19 cellular contexts compared by ENCODE assay signal in genomic region chr1:107225706-107226105, GRCh38.
DNase-seq lines count a peak whose midpoint lies in the region; ATAC-seq, FAIRE-seq and TF ChIP-seq lines count a peak whose summit lies in the region.
"Had no signal": no experiment of that assay in that cellular context is flagged by ENCODE, and none has a peak within 500 bp of the region (broad histone marks: within the 10 kb centered on the region; RNA-seq: fewer than 3 reads in every experiment).

No MANE protein-coding gene starts in this region.

- H3K27ac ChIP-seq in H1 (ENCODE audit: low read depth, low read length): no peak overlapping the region
- H3K27ac ChIP-seq: C4-2B, HL-60 had no signal

- no peak overlapping the region for H3K18ac ChIP-seq in H1 (ENCODE audit: extremely low read depth, low read length)

- H3K36me3 Mint-ChIP-seq in activated T-cell treated with anti-CD3 and anti-CD28 coated beads, Interleukin-2, amount 50 U/mL, for 4 hours (ENCODE audit: insufficient read depth): no peaks in the 10 kb centered on the region
- H3K36me3 Mint-ChIP-seq: CD4-positive, alpha-beta memory T cell had no signal

- FAIRE-seq in H1 (lab: Jason Lieb, UNC): no peak
- FAIRE-seq: A204.1, D721Med, GM19239, H54, K562 had no signal

- H3K27me3 ChIP-seq in H1 (replicated peaks in 1 of 4; ENCODE audit: control insufficient read depth in 3 of 4, extremely low read depth in 1 of 4, insufficient read depth in 3 of 4, low read length in 3 of 4): no peaks in the 10 kb centered on the region
- H3K27me3 ChIP-seq: BE2C had no signal

- H3K4me1 Mint-ChIP-seq in activated T-cell treated with anti-CD3 and anti-CD28 coated beads, Interleukin-2, amount 50 U/mL, for 4 hours (ENCODE audit: low read depth): no peaks in the 10 kb centered on the region
- H3K4me1 Mint-ChIP-seq: CD4-positive, alpha-beta memory T cell had no signal

- no peak overlapping the region for H3K9ac ChIP-seq in H1 (replicated peaks in 1 of 4; ENCODE audit: extremely low read depth in 1 of 4, low read depth in 3 of 4, low read length in 3 of 4)

- H4K5ac ChIP-seq in H1 (ENCODE audit: insufficient read length, low read depth, low read length): no peak overlapping the region

- no peaks in the 10 kb centered on the region for H4K20me1 ChIP-seq in H1 (replicated peaks in 1 of 2; ENCODE audit: control insufficient read depth in 1 of 2, insufficient read depth in 2 of 2, low read length in 2 of 2)

- H3K27me3 Mint-ChIP-seq in activated T-cell treated with anti-CD3 and anti-CD28 coated beads, Interleukin-2, amount 50 U/mL, for 4 hours (ENCODE audit: low read depth): no peaks in the 10 kb centered on the region

- H3K14ac ChIP-seq in H1 (ENCODE audit: insufficient read length): no peak overlapping the region

- H2BK120ac ChIP-seq in H1 (replicated peaks; ENCODE audit: low read depth, low read length): no peak overlapping the region

- no peak overlapping the region for H3K23ac ChIP-seq in H1 (ENCODE audit: insufficient read length)

- no peak for TF ChIP-seq EP300 in H1 (IDR thresholded peaks at IDR 0.05; ENCODE audit: borderline replicate concordance in 1 of 2, low read depth in 2 of 2, low read length in 2 of 2)

- H2BK15ac ChIP-seq in H1 (ENCODE audit: low read length): no peak overlapping the region

- H3K4me3 ChIP-seq in LNCaP clone FGC (ENCODE audit: low read depth, low read length) (no peak overlapping the region), H1 (ENCODE audit: extremely low read depth in 1 of 4, insufficient read depth in 2 of 4, low read depth in 3 of 4, low read length in 4 of 4) (no peak overlapping the region)
- H3K4me3 ChIP-seq: K562 had no signal

- H4K8ac ChIP-seq in H1 (ENCODE audit: extremely low read depth, insufficient read depth, low read length): no peak overlapping the region

- no peaks in the 10 kb centered on the region for H3K36me3 ChIP-seq in H1 (ENCODE audit: control insufficient read depth in 2 of 4, insufficient read depth in 4 of 4, low read length in 3 of 4)
- H3K36me3 ChIP-seq: BE2C had no signal

- TF ChIP-seq CTCF in LNCaP clone FGC (IDR thresholded peaks at IDR 0.05; ENCODE audit: control insufficient read depth, extremely low read depth, insufficient read depth) (no peak), H1 (IDR thresholded peaks at IDR 0.05; ENCODE audit: control extremely low read depth in 1 of 3, insufficient read depth in 1 of 3, low read depth in 1 of 3, low read length in 3 of 3) (no peak)

- no peaks in the 10 kb centered on the region for H3K23me2 ChIP-seq in H1 (ENCODE audit: low read depth, low read length)

- no peak overlapping the region for H2BK20ac ChIP-seq in H1 (ENCODE audit: low read length)

- no peak overlapping the region for H3K4ac ChIP-seq in H1 (replicated peaks; ENCODE audit: insufficient read length, low read depth, low read length)

- ATAC-seq in activated T-cell treated with anti-CD3 and anti-CD28 coated beads, Interleukin-2, amount 50 U/mL, for 4 hours: no peak
- ATAC-seq: K562 had no signal

- H3K79me2 ChIP-seq in H1 (ENCODE audit: control insufficient read depth in 1 of 2, insufficient read depth in 2 of 2, low read length in 2 of 2): no peaks in the 10 kb centered on the region; a peak in 1 of 4 replicates

- CTCF ChIA-PET in H1 (lab: Charles Lee; ENCODE audit: partially characterized antibody): interaction anchor here (2.5 kb wide), 1 partner anchor 29 kb away, joined by 13 read pairs; no protein-coding TSS in a partner anchor

- no peak overlapping the region for H2AK5ac ChIP-seq in H1 (ENCODE audit: low read depth, low read length)

- POLR2A ChIA-PET in H1 (lab: Charles Lee; ENCODE audit: partially characterized antibody): interaction anchor here (1.3 kb wide), 1 partner anchor 21 kb away, joined by 3 read pairs; no protein-coding TSS in a partner anchor

- no peak for TF ChIP-seq RAD21 in H1 (IDR thresholded peaks at IDR 0.05 in 1 of 2, conservative IDR thresholded peaks at IDR 0.05 in 1 of 2; ENCODE audit: low read depth in 2 of 2, low read length in 2 of 2)

- TF ChIP-seq POLR2A in H1 (IDR thresholded peaks at IDR 0.05; ENCODE audit: control extremely low read depth in 1 of 2, low read depth in 2 of 2, low read length in 2 of 2): no peak

- H3K9me3 Mint-ChIP-seq in activated T-cell treated with anti-CD3 and anti-CD28 coated beads, Interleukin-2, amount 50 U/mL, for 4 hours: peaks cover 3% of the 10 kb centered on the region

- H2BK5ac ChIP-seq in H1 (ENCODE audit: low read depth, low read length): no peak overlapping the region

- no peak overlapping the region for H3K4me3 Mint-ChIP-seq in activated T-cell treated with anti-CD3 and anti-CD28 coated beads, Interleukin-2, amount 50 U/mL, for 4 hours
- H3K4me3 Mint-ChIP-seq: CD4-positive, alpha-beta memory T cell had no signal

- no peaks in the 10 kb centered on the region for H3K9me3 ChIP-seq in H1 (ENCODE audit: insufficient read depth in 2 of 2, low read depth in 1 of 2, low read length in 1 of 2)
- H3K9me3 ChIP-seq: BE2C had no signal

- no peak overlapping the region for H2AFZ ChIP-seq in H1 (ENCODE audit: low read length)

- peaks cover 3 to 10% (median 9%) of the 10 kb centered on the region in 4 experiments; a peak in 6 of 7 replicates for H3K4me1 ChIP-seq in H1 (replicated peaks in 1 of 4; ENCODE audit: control insufficient read depth in 3 of 4, insufficient read depth in 4 of 4, low read length in 3 of 4)
- H3K4me1 ChIP-seq: BE2C had no signal

- H3K4me2 ChIP-seq in H1 (ENCODE audit: insufficient read depth in 1 of 2, low read depth in 2 of 2, low read length in 2 of 2): peak overlapping the region; percentile 1 to 11; a peak in 1 of 4 replicates

- H4K91ac ChIP-seq in H1 (replicated peaks; ENCODE audit: insufficient read length, low read length): no peak overlapping the region

- H2BK12ac ChIP-seq in H1 (ENCODE audit: low read depth, low read length): no peak overlapping the region

- no peaks in the 10 kb centered on the region for H3K79me1 ChIP-seq in H1 (ENCODE audit: low read depth, low read length)

- WGBS in H1 (ENCODE audit: extremely low coverage in 1 of 2, insufficient coverage in 1 of 2, insufficient read length in 1 of 2, insufficient replicate concordance in 2 of 2, low coverage in 1 of 2, low lambda C conversion rate in 2 of 2, missing lambda C conversion rate in 1 of 2), 2 experiments: 68% methylated on average over 1 of the region's 1 CpG; no CpG with 5 or more reads in 1 of the 2 experiments

- H3K56ac ChIP-seq in H1 (replicated peaks; ENCODE audit: insufficient read length, low read depth, low read length): no peak overlapping the region

- DNase-seq in COLO668 (lab: John Stamatoyannopoulos, UW; ENCODE audit: unreplicated experiment) (peak; percentile 33), LNCaP clone FGC (ENCODE audit: low read depth) (peak; percentile 38), NCI-H345 treated with DMSO at 0.1 percent for 48 hours (lab: John Stamatoyannopoulos, UW; ENCODE audit: unreplicated experiment) (peak; percentile 29), H1 (ENCODE audit: low read depth in 1 of 2, low spot score in 2 of 2) (no peak), midbrain (lab: John Stamatoyannopoulos, UW) (no peak), NCI-H510A (lab: John Stamatoyannopoulos, UW) (no peak)
- DNase-seq in activated T-cell treated with anti-CD3 and anti-CD28 coated beads, Interleukin-2, amount 50 U/mL, for 4 hours: no peak
- DNase-seq: BE2C; CD4-positive, alpha-beta memory T cell; COR-L47; DMS153; GF-D8 had no signal

TF ChIP-seq in H1, 55 proteins besides CTCF, POLR2A, EP300 and RAD21 (continues in another document):
- TF ChIP-seq BACH1 (IDR thresholded peaks at IDR 0.05; ENCODE audit: low read length) (no peak), BRCA1 (IDR thresholded peaks at IDR 0.05; ENCODE audit: low read depth, low read length) (no peak), GABPA (IDR thresholded peaks at IDR 0.05; ENCODE audit: borderline replicate concordance, insufficient read depth, low read length) (no peak), KDM1A (IDR thresholded peaks at IDR 0.05; ENCODE audit: borderline replicate concordance, low read length) (no peak), CTBP2 (IDR thresholded peaks at IDR 0.05; ENCODE audit: borderline replicate concordance, insufficient read depth, insufficient read length, low read length) (no peak), GTF2F1 (IDR thresholded peaks at IDR 0.05; ENCODE audit: borderline replicate concordance, low read depth, low read length) (no peak), CREB1 (IDR thresholded peaks at IDR 0.05) (no peak), SP1 (IDR thresholded peaks at IDR 0.05; ENCODE audit: low read depth, low read length) (no peak), HDAC2 (IDR thresholded peaks at IDR 0.05; ENCODE audit: borderline replicate concordance in 1 of 2, low read depth in 2 of 2, low read length in 2 of 2) (no peak), USF2 (IDR thresholded peaks at IDR 0.05; ENCODE audit: low read length) (no peak), POLR2AphosphoS5 (IDR thresholded peaks at IDR 0.05; ENCODE audit: low read depth, low read length) (no peak), TAF1 (IDR thresholded peaks at IDR 0.05; ENCODE audit: low read depth, low read length) (no peak)
- TF ChIP-seq, protein P1, sequence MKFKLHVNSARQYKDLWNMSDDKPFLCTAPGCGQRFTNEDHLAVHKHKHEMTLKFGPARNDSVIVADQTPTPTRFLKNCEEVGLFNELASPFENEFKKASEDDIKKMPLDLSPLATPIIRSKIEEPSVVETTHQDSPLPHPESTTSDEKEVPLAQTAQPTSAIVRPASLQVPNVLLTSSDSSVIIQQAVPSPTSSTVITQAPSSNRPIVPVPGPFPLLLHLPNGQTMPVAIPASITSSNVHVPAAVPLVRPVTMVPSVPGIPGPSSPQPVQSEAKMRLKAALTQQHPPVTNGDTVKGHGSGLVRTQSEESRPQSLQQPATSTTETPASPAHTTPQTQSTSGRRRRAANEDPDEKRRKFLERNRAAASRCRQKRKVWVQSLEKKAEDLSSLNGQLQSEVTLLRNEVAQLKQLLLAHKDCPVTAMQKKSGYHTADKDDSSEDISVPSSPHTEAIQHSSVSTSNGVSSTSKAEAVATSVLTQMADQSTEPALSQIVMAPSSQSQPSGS (IDR thresholded peaks at IDR 0.05; ENCODE audit: low read length): no peak

Comparison
In these comparisons a context has a peak if more than half of its experiments do, and no peak if none do; other contexts are left out.
1. DNase-seq: peak in COLO668 (single experiment), LNCaP clone FGC (single experiment) and NCI-H345 treated with DMSO at 0.1 percent for 48 hours (single experiment); none in H1 (0 of 2), midbrain (single experiment), activated T-cell treated with anti-CD3 and anti-CD28 coated beads, Interleukin-2, amount 50 U/mL, for 4 hours (single experiment) and NCI-H510A (single experiment).